1 cellular context compared by ENCODE assay signal in the genomic region with DNA sequence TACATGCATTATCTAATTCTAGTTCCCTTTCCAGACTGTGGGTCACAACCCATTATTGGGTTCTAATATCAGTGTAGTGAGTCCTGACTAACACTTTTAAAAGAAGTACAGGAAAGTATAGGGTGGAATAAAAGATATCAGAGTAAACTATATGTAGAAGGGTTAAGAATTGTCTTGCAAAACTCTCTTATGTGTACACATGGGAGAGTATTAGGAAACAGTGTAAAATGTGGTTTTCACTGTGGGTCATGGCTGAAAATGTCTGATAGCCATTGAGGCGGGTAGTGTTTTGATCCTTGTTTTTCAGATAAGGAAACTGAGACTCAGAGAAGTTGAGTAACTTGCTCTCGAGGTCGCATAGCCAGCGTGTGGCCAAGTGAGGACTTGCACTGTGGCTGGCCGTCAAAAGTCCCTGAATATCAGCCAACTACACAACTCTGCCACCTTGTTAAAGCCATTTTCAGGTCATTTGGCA.
TF ChIP-seq lines count a peak whose summit lies in the region.

No MANE protein-coding gene starts in this region.

TF ChIP-seq in HepG2, 621 proteins besides CTCF, POLR2A, EP300 and RAD21 (continued from another document and continues in another):
- TF ChIP-seq, protein P1, sequence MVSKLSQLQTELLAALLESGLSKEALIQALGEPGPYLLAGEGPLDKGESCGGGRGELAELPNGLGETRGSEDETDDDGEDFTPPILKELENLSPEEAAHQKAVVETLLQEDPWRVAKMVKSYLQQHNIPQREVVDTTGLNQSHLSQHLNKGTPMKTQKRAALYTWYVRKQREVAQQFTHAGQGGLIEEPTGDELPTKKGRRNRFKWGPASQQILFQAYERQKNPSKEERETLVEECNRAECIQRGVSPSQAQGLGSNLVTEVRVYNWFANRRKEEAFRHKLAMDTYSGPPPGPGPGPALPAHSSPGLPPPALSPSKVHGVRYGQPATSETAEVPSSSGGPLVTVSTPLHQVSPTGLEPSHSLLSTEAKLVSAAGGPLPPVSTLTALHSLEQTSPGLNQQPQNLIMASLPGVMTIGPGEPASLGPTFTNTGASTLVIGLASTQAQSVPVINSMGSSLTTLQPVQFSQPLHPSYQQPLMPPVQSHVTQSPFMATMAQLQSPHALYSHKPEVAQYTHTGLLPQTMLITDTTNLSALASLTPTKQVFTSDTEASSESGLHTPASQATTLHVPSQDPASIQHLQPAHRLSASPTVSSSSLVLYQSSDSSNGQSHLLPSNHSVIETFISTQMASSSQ (IDR thresholded peaks at IDR 0.05; ENCODE audit: low read depth) = peak; percentile 30; the same call in 1 of the 2 replicates
- TF ChIP-seq, protein P1 (CRISPR knock-in tag; IDR thresholded peaks at IDR 0.05; ENCODE audit: borderline replicate concordance) = no peak
- no peak for TF ChIP-seq TCF12 (IDR thresholded peaks at IDR 0.05)
- TF ChIP-seq TCF12 (CRISPR knock-in tag; IDR thresholded peaks at IDR 0.05) = no peak
- TF ChIP-seq ZSCAN31 (CRISPR knock-in tag; IDR thresholded peaks at IDR 0.05; ENCODE audit: low read depth) = no peak
- no peak for TF ChIP-seq MBD4 (IDR thresholded peaks at IDR 0.05; ENCODE audit: borderline replicate concordance, low read length)
- TF ChIP-seq, protein P2, sequence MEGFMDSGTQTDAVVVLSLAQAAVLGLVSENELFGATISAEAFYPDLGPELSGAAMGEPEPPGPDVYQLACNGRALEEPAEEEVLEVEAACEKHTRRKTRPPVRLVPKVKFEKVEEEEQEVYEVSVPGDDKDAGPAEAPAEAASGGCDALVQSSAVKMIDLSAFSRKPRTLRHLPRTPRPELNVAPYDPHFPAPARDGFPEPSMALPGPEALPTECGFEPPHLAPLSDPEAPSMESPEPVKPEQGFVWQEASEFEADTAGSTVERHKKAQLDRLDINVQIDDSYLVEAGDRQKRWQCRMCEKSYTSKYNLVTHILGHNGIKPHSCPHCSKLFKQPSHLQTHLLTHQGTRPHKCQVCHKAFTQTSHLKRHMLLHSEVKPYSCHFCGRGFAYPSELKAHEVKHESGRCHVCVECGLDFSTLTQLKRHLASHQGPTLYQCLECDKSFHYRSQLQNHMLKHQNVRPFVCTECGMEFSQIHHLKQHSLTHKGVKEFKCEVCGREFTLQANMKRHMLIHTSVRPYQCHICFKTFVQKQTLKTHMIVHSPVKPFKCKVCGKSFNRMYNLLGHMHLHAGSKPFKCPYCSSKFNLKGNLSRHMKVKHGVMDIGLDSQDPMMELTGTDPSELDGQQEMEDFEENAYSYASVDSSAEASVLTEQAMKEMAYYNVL (CRISPR knock-in tag; IDR thresholded peaks at IDR 0.05; ENCODE audit: borderline replicate concordance) = no peak
- TF ChIP-seq, protein P3, sequence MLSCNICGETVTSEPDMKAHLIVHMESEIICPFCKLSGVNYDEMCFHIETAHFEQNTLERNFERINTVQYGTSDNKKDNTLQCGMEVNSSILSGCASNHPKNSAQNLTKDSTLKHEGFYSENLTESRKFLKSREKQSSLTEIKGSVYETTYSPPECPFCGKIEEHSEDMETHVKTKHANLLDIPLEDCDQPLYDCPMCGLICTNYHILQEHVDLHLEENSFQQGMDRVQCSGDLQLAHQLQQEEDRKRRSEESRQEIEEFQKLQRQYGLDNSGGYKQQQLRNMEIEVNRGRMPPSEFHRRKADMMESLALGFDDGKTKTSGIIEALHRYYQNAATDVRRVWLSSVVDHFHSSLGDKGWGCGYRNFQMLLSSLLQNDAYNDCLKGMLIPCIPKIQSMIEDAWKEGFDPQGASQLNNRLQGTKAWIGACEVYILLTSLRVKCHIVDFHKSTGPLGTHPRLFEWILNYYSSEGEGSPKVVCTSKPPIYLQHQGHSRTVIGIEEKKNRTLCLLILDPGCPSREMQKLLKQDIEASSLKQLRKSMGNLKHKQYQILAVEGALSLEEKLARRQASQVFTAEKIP (CRISPR knock-in tag; IDR thresholded peaks at IDR 0.05; ENCODE audit: borderline replicate concordance) = no peak
- TF ChIP-seq, protein P4, sequence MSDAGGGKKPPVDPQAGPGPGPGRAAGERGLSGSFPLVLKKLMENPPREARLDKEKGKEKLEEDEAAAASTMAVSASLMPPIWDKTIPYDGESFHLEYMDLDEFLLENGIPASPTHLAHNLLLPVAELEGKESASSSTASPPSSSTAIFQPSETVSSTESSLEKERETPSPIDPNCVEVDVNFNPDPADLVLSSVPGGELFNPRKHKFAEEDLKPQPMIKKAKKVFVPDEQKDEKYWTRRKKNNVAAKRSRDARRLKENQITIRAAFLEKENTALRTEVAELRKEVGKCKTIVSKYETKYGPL (CRISPR knock-in tag; IDR thresholded peaks at IDR 0.05) = no peak
- TF ChIP-seq FOXO1 (CRISPR knock-in tag; IDR thresholded peaks at IDR 0.05) = peak; percentile 75
- no peak for TF ChIP-seq IRX3 (CRISPR knock-in tag; IDR thresholded peaks at IDR 0.05; ENCODE audit: borderline replicate concordance, low read depth)
- TF ChIP-seq ZNF577 (CRISPR knock-in tag; IDR thresholded peaks at IDR 0.05; ENCODE audit: borderline replicate concordance, low read depth) = no peak
- no peak for TF ChIP-seq ZSCAN29 (CRISPR knock-in tag; conservative IDR thresholded peaks at IDR 0.05)
- TF ChIP-seq, protein P5, sequence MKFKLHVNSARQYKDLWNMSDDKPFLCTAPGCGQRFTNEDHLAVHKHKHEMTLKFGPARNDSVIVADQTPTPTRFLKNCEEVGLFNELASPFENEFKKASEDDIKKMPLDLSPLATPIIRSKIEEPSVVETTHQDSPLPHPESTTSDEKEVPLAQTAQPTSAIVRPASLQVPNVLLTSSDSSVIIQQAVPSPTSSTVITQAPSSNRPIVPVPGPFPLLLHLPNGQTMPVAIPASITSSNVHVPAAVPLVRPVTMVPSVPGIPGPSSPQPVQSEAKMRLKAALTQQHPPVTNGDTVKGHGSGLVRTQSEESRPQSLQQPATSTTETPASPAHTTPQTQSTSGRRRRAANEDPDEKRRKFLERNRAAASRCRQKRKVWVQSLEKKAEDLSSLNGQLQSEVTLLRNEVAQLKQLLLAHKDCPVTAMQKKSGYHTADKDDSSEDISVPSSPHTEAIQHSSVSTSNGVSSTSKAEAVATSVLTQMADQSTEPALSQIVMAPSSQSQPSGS (CRISPR knock-in tag; IDR thresholded peaks at IDR 0.05) = peak; percentile 18; the same call in 1 of the 2 replicates
- no peak for TF ChIP-seq SNAPC2 (CRISPR knock-in tag; IDR thresholded peaks at IDR 0.05)
- TF ChIP-seq ZZZ3 (CRISPR knock-in tag; IDR thresholded peaks at IDR 0.05; ENCODE audit: borderline replicate concordance) = no peak
- TF ChIP-seq, protein P6, sequence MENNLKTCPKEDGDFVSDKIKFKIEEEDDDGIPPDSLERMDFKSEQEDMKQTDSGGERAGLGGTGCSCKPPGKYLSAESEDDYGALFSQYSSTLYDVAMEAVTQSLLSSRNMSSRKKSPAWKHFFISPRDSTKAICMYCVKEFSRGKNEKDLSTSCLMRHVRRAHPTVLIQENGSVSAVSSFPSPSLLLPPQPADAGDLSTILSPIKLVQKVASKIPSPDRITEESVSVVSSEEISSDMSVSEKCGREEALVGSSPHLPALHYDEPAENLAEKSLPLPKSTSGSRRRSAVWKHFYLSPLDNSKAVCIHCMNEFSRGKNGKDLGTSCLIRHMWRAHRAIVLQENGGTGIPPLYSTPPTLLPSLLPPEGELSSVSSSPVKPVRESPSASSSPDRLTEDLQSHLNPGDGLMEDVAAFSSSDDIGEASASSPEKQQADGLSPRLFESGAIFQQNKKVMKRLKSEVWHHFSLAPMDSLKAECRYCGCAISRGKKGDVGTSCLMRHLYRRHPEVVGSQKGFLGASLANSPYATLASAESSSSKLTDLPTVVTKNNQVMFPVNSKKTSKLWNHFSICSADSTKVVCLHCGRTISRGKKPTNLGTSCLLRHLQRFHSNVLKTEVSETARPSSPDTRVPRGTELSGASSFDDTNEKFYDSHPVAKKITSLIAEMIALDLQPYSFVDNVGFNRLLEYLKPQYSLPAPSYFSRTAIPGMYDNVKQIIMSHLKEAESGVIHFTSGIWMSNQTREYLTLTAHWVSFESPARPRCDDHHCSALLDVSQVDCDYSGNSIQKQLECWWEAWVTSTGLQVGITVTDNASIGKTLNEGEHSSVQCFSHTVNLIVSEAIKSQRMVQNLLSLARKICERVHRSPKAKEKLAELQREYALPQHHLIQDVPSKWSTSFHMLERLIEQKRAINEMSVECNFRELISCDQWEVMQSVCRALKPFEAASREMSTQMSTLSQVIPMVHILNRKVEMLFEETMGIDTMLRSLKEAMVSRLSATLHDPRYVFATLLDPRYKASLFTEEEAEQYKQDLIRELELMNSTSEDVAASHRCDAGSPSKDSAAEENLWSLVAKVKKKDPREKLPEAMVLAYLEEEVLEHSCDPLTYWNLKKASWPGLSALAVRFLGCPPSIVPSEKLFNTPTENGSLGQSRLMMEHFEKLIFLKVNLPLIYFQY (CRISPR knock-in tag; IDR thresholded peaks at IDR 0.05; ENCODE audit: borderline replicate concordance) = no peak
- no peak for TF ChIP-seq RBAK (CRISPR knock-in tag; IDR thresholded peaks at IDR 0.05)
- TF ChIP-seq MAFK (conservative IDR thresholded peaks at IDR 0.05 in 1 of 2, IDR thresholded peaks at IDR 0.05 in 1 of 2; ENCODE audit: low read length in 2 of 2) = no peak
- TF ChIP-seq, protein P7, sequence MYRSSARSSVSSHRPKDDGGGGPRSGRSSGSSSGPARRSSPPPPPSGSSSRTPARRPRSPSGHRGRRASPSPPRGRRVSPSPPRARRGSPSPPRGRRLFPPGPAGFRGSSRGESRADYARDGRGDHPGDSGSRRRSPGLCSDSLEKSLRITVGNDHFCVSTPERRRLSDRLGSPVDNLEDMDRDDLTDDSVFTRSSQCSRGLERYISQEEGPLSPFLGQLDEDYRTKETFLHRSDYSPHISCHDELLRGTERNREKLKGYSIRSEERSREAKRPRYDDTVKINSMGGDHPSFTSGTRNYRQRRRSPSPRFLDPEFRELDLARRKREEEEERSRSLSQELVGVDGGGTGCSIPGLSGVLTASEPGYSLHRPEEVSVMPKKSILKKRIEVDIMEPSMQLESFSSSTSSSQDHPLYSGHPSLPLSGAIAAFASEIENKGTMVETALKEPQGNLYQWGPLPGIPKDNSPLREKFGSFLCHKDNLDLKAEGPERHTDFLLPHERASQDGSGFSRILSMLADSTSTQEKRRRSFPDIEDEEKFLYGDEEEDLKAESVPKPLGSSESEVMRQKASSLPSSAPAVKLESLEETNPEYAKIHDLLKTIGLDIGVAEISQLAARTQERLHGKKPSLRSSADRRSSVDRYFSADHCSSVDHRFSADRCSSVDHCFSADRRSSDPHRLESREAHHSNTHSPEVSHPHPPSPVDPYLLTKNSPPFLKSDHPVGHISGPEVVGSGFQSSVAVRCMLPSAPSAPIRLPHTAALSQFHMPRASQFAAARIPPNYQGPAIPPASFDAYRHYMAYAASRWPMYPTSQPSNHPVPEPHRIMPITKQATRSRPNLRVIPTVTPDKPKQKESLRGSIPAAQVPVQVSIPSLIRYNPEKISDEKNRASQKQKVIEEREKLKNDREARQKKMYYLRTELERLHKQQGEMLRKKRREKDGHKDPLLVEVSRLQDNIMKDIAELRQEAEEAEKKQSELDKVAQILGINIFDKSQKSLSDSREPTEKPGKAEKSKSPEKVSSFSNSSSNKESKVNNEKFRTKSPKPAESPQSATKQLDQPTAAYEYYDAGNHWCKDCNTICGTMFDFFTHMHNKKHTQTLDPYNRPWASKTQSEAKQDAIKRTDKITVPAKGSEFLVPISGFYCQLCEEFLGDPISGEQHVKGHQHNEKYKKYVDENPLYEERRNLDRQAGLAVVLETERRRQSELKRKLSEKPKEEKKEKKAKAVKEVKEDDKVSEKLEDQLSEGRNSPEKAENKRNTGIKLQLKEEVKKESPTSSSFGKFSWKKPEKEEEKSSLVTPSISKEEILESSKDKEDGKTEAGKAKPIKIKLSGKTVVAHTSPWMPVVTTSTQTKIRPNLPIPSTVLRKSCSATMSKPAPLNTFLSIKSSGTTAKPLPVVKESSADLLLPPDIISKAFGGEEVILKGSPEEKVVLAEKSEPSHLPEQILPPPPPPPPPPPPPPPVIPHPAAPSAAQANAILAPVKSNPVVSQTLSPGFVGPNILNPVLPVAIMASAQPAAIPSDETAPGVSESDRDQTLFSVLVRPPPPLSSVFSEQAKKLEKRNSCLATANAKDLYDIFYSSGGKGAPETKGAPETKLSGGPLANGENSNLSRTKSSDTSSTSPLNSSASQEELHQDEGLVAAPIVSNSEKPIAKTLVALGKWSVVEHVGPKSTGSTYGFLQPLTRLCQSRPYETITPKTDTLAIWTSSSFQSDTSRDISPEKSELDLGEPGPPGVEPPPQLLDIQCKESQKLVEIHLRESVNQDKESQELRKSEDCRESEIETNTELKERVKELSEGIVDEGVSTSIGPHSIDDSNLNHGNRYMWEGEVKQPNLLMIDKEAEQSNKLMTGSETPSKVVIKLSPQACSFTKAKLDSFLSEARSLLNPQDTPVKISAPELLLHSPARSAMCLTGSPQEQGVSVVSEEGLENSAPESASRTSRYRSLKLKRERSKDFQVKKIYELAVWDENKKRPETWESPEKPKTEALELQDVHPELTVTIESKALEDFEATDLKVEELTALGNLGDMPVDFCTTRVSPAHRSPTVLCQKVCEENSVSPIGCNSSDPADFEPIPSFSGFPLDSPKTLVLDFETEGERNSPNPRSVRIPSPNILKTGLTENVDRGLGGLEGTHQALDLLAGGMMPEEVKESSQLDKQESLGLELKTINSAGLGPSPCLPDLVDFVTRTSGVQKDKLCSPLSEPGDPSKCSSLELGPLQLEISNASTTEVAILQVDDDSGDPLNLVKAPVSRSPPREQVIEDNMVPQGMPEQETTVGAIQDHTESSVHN (CRISPR knock-in tag; IDR thresholded peaks at IDR 0.05) = no peak
- TF ChIP-seq, protein P8, sequence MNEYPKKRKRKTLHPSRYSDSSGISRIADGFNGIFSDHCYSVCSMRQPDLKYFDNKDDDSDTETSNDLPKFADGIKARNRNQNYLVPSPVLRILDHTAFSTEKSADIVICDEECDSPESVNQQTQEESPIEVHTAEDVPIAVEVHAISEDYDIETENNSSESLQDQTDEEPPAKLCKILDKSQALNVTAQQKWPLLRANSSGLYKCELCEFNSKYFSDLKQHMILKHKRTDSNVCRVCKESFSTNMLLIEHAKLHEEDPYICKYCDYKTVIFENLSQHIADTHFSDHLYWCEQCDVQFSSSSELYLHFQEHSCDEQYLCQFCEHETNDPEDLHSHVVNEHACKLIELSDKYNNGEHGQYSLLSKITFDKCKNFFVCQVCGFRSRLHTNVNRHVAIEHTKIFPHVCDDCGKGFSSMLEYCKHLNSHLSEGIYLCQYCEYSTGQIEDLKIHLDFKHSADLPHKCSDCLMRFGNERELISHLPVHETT (CRISPR knock-in tag; conservative IDR thresholded peaks at IDR 0.05) = no peak
- TF ChIP-seq ELF4 (CRISPR knock-in tag; IDR thresholded peaks at IDR 0.05; ENCODE audit: borderline replicate concordance) = no peak
- TF ChIP-seq, protein P9, sequence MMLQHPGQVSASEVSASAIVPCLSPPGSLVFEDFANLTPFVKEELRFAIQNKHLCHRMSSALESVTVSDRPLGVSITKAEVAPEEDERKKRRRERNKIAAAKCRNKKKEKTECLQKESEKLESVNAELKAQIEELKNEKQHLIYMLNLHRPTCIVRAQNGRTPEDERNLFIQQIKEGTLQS (CRISPR knock-in tag; IDR thresholded peaks at IDR 0.05) = no peak
- TF ChIP-seq ZNF572 (CRISPR knock-in tag; IDR thresholded peaks at IDR 0.05) = no peak
- TF ChIP-seq JUN (CRISPR knock-in tag; IDR thresholded peaks at IDR 0.05) = no peak
- TF ChIP-seq KDM1A (CRISPR knock-in tag; IDR thresholded peaks at IDR 0.05) = 0 out of 2 replicates have a peak, but pooled peaks have one; percentile 40
- no peak for TF ChIP-seq ZSCAN25 (CRISPR knock-in tag; IDR thresholded peaks at IDR 0.05)
